9 cellular contexts compared by ENCODE assay signal in genomic region chr6:2959909-2960719, GRCh38. TPM values are rescaled to one million over a fixed set of nuclear protein-coding genes. Genes with fewer than 3 reads are reported as not detected.
DNase-seq lines count a peak whose midpoint lies in the region; ATAC-seq and TF ChIP-seq lines count a peak whose summit lies in the region.
"Had no signal": no experiment of that assay in that cellular context is flagged by ENCODE, and none has a peak within 500 bp of the region (broad histone marks: within the 10 kb centered on the region; RNA-seq: fewer than 3 reads in every experiment).

No MANE protein-coding gene starts in this region.

- no peaks in the 10 kb centered on the region for H3K9me3 Mint-ChIP-seq in neural progenitor cell

- H3K27ac Mint-ChIP-seq in neural progenitor cell: peak overlapping the region; percentile 79

- no peak for TF ChIP-seq CTCF in BJ (IDR thresholded peaks at IDR 0.05; ENCODE audit: insufficient read depth, low read depth, low read length)
- TF ChIP-seq CTCF in neural progenitor cell (IDR thresholded peaks at IDR 0.05): no peak

- H3K36me3 ChIP-seq in BJ (ENCODE audit: control insufficient read depth, insufficient read depth, low read length) (no peaks in the 10 kb centered on the region; the same call in 1 of the 2 replicates), NT2/D1 (ENCODE audit: insufficient read depth, insufficient read length, low read length) (peaks cover 20% of the 10 kb centered on the region), neural progenitor cell (no peaks in the 10 kb centered on the region)

- H3K9me3 ChIP-seq in NT2/D1 (ENCODE audit: insufficient read depth, low read length): no peaks in the 10 kb centered on the region
- no peaks in the 10 kb centered on the region for H3K9me3 ChIP-seq in neural progenitor cell (ENCODE audit: low read depth)

- peaks cover 6% of the 10 kb centered on the region for H3F3A ChIP-seq in neural progenitor cell (ENCODE audit: low read depth)

- CTCF ChIA-PET in BJ (lab: Yijun Ruan, JAX): interaction anchor here (0.6 to 1.5 kb wide), 4 partner anchors 8 to 29 kb away, joined by 3 to 11 read pairs (median 6); no protein-coding TSS in a partner anchor

- H3K9ac ChIP-seq in NT2/D1 (ENCODE audit: insufficient read length, low read depth): no peak overlapping the region
- no peak overlapping the region for H3K9ac ChIP-seq in neural progenitor cell

- H3K27me3 ChIP-seq in BJ (ENCODE audit: control insufficient read depth, insufficient read depth, low read length) (no peaks in the 10 kb centered on the region), NT2/D1 (ENCODE audit: insufficient read depth, insufficient read length) (no peaks in the 10 kb centered on the region), neural progenitor cell (no peaks in the 10 kb centered on the region)

- H3K4me3 ChIP-seq in BJ (ENCODE audit: low read depth, low read length) (no peak overlapping the region), NT2/D1 (ENCODE audit: insufficient read length, low read depth) (no peak overlapping the region), neural progenitor cell (no peak overlapping the region)

- DNase-seq in BJ (ENCODE audit: low read depth) (peak; percentile 49), NT2/D1 (ENCODE audit: low read depth, low spot score) (peak; percentile 42), epithelial cell of prostate (ENCODE audit: low read depth, low spot score) (peak; percentile 44), neural progenitor cell (ENCODE audit: low spot score) (peak; percentile 32), foreskin melanocyte (no peak), DMS79 treated with DMSO at 0.1 percent for 48 hours (lab: John Stamatoyannopoulos, UW) (no peak)
- no peak for DNase-seq in activated CD8-positive, alpha-beta memory T cell treated with anti-CD3 and anti-CD28 coated beads, Interleukin-2, amount 50 U/mL, for 4 hours
- DNase-seq: T-helper 2 cell had no signal

- H3K27ac ChIP-seq in epithelial cell of prostate (peak overlapping the region; percentile 49), neural progenitor cell (no peak overlapping the region)

- no peaks in the 10 kb centered on the region for H4K20me1 ChIP-seq in neural progenitor cell (ENCODE audit: low read depth)

- no peak overlapping the region for H3K4me3 Mint-ChIP-seq in neural progenitor cell

- peaks cover 1% of the 10 kb centered on the region for H3K36me3 Mint-ChIP-seq in neural progenitor cell

- H3K79me2 ChIP-seq in neural progenitor cell (ENCODE audit: low read depth): no peaks in the 10 kb centered on the region

- H3K4me2 ChIP-seq in neural progenitor cell: peak overlapping the region; percentile 19

- ATAC-seq in GM21786 (IDR thresholded peaks at IDR 0.05; ENCODE audit: unreplicated experiment): no peak

- H3K4me1 ChIP-seq in NT2/D1 (ENCODE audit: insufficient read depth, insufficient read length): peaks cover 15% of the 10 kb centered on the region
- peaks cover 22% of the 10 kb centered on the region for H3K4me1 ChIP-seq in neural progenitor cell

- no peak overlapping the region for H2AFZ ChIP-seq in neural progenitor cell (replicated peaks)

- POLR2A ChIA-PET in BJ (lab: Charles Lee): no interaction called here

- H3K4me1 Mint-ChIP-seq in neural progenitor cell: peaks cover 35% of the 10 kb centered on the region

- peaks cover 10% of the 10 kb centered on the region for H3K27me3 Mint-ChIP-seq in neural progenitor cell (ENCODE audit: insufficient read depth, low read depth)

RNA-seq across cellular contexts. Expression of gene SERPINB6, which starts 11.3 kb away (rescaled TPM):
- 89.6 and 113 TPM in 2 replicates for polyA plus RNA-seq in BJ (2011; rRNA removed)
- 52.2 and 73.7 TPM in 2 replicates for polyA minus RNA-seq in BJ (2011; rRNA and poly(A)+ RNA removed)
- 13.3 and 17.4 TPM in 2 replicates for total RNA-seq in neural progenitor cell (ENCODE audit: low replicate concordance)

RNA-seq across cellular contexts. Expression of gene NQO2, which starts 39.6 kb away (rescaled TPM):
- 54.4 and 56.2 TPM in 2 replicates for polyA plus RNA-seq in BJ (2011; rRNA removed)
- polyA minus RNA-seq in BJ (2011; rRNA and poly(A)+ RNA removed): 17.8 and 23.7 TPM in 2 replicates
- total RNA-seq in neural progenitor cell (ENCODE audit: low replicate concordance): 17.2 and 19.5 TPM in 2 replicates

RNA-seq across cellular contexts. Expression of gene SERPINB9, which starts 57.0 kb away (rescaled TPM):
- polyA plus RNA-seq in BJ (2011; rRNA removed): 2.8 and 3.7 TPM in 2 replicates
- 3.2 and 5.0 TPM in 2 replicates for polyA minus RNA-seq in BJ (2011; rRNA and poly(A)+ RNA removed)
- total RNA-seq in neural progenitor cell (ENCODE audit: low replicate concordance): 0.59 and 0.94 TPM in 2 replicates

Comparison
In these comparisons a context has a peak if more than half of its experiments do, and no peak if none do; other contexts are left out.
1. DNase-seq: peak in BJ (single experiment), NT2/D1 (single experiment), epithelial cell of prostate (single experiment) and neural progenitor cell (single experiment); none in activated CD8-positive, alpha-beta memory T cell treated with anti-CD3 and anti-CD28 coated beads, Interleukin-2, amount 50 U/mL, for 4 hours (single experiment), foreskin melanocyte (single experiment) and DMS79 treated with DMSO at 0.1 percent for 48 hours (single experiment).